In the genomic region with DNA sequence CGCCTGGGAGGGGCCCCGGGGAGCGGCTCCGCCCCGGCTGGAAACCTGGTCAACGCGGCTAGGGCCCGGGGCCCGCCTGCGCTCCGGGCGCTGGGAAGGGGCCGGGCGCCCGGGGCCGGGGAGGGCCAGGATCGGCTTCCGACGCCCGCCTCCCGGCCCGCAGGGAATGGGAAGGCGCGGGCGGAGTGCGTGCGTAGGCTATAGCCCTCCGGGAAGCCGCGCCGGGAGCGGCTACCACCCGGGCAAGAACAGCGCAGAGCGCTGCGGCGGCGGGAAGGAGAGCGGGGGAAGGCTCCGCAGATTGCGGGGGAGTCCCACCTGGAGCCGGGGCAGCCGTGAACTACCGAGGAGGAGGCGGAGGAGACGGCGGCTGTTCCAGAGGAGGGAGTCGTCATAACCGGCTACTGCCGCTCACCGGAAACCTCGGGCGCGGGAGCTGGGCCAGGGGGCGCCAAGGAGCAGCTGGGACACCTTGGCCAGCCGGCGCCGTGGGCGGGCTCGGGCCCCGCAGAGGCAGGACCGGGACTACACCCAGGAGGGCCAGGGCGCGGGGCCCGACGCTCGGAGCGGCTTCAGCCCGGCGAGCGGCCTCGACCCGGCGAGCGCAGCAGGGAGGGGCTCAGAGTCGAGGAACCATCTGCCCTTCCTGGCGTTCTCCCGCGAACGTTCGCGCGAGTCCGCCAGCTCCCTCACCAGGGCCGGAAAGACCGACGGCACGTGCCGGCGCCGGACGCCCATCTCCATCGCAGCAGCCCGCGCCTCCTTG, we compare ENCODE assay signal across 8 cellular contexts. TPM values are rescaled to one million over a fixed set of nuclear protein-coding genes. Genes with fewer than 3 reads are reported as not detected.
A peak's percentile ranks its signal among the peaks of the same experiment; 100 is the strongest.
DNase-seq lines count a peak whose midpoint lies in the region; ATAC-seq and TF ChIP-seq lines count a peak whose summit lies in the region.

TSS of gene EOGT (minus strand) at position 429 of the 766 bp plus-strand sequence. CDS start 3,838 bp downstream, outside the sequence.

- intact Hi-C loops in colonic mucosa (cut with DNase I): loop anchor here (5.0 kb wide), 1 partner anchor 39 kb away; the partner anchor contains the start of gene TMF1

- H3K36me3 ChIP-seq in colonic mucosa: no peaks in the 10 kb centered on the region

- H3K27me3 ChIP-seq in colonic mucosa: no peaks in the 10 kb centered on the region

- TF ChIP-seq CTCF in colonic mucosa (IDR thresholded peaks at IDR 0.05): peak; percentile 56

- H3K9ac ChIP-seq in colonic mucosa (ENCODE audit: low read depth in 2 of 2, low read length in 2 of 2): peak within 1 kb of the TSS; percentile 52 to 96

- peak within 1 kb of the TSS; percentile 88 for H3K4me3 ChIP-seq in colonic mucosa

- H3K9me3 ChIP-seq in colonic mucosa: no peaks in the 10 kb centered on the region

- peak within 1 kb of the TSS; percentile 93 for H3K27ac ChIP-seq in colonic mucosa

- no peaks in the 10 kb centered on the region for H3K4me1 ChIP-seq in colonic mucosa

- peak; percentile 91 for DNase-seq in AG08396 (ENCODE audit: low spot score)
- peak; percentile 79 for DNase-seq in NCI-H460 (ENCODE audit: extremely low read depth, low read depth)
- DNase-seq in activated CD4-positive, alpha-beta T cell treated with anti-CD3 and anti-CD28 coated beads for 48 hours: peak; percentile 86
- DNase-seq in colonic mucosa: peak; percentile 94
- DNase-seq in left kidney (ENCODE audit: low read depth, low spot score): peak; percentile 95
- peak; percentile 70 to 78 for DNase-seq in stimulated activated CD4-positive, alpha-beta T cell treated with anti-CD3 and anti-CD28 coated beads, Interleukin-2, amount 100 ng/mL, for 48 hours

- peak; percentile 64 for ATAC-seq in GM18858 (IDR thresholded peaks at IDR 0.05; ENCODE audit: unreplicated experiment)
- peak; percentile 81 for ATAC-seq in HG03066 (IDR thresholded peaks at IDR 0.05; ENCODE audit: low read depth, unreplicated experiment)

RNA-seq across cellular contexts. Expression of gene EOGT, which starts in this region (rescaled TPM):
- total RNA-seq in NCI-H460 (2014; rRNA removed; shearing (Covaris generic)): 24.7 and 30.7 TPM in 2 replicates
- 19.5 and 21.2 TPM in 2 replicates for polyA plus RNA-seq in NCI-H460 (2014; cell fraction: nucleus; rRNA removed)
- total RNA-seq in colonic mucosa: 10 to 100 TPM in 1 of 2 donors, 1 to 10 TPM in 1; 9.1 to 13.2 TPM

Comparison
In these comparisons a context has a peak if more than half of its experiments do, and no peak if none do; other contexts are left out.
1. Peak in every context shown above with its lines: DNase-seq, ATAC-seq, H3K4me3 ChIP-seq and H3K27ac ChIP-seq.